Comparison of ENCODE assay signal across 32 cellular contexts in the genomic region with DNA sequence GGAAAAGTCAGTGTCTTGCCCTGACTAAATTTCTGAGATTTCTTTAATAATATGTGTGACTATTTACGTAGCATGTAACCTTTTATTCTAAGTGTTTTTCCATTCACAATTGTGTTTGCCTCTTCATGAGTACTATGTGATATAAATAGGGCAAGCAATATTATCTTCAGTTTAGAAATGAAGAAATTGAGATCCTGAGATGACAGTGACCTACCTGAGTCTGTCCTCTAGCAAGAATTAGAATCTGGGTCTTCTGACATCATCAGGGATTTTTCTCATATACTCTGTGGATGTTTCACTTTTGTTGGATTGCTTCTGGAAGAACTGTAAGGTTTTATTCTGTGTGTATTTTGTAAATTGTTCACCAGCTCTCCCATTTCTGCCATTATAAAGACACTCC.
"Had no signal": no experiment of that assay in that cellular context is flagged by ENCODE, and none has a peak within 500 bp of the region (broad histone marks: within the 10 kb centered on the region; RNA-seq: fewer than 3 reads in every experiment).

No MANE protein-coding gene starts in this region.

- DNase-seq: activated CD4-positive, alpha-beta memory T cell treated with anti-CD3 and anti-CD28 coated beads, Interleukin-2, amount 10 ng/mL, durations not matched to agents 7 days and 5 days; activated CD4-positive, alpha-beta T cell treated with anti-CD3 and anti-CD28 coated beads for 1 hour; activated CD4-positive, alpha-beta T cell treated with anti-CD3 and anti-CD28 coated beads for 48 hours; activated CD4-positive, CD25-positive, alpha-beta regulatory T cell; activated CD8-positive, alpha-beta memory T cell treated with anti-CD3 and anti-CD28 coated beads for 24 hours; activated CD8-positive, alpha-beta memory T cell treated with anti-CD3 and anti-CD28 coated beads, Interleukin-2, amount 10 ng/mL, durations not matched to agents 7 days and 5 days; activated CD8-positive, alpha-beta memory T cell treated with anti-CD3 and anti-CD28 coated beads, Interleukin-2, amount 50 U/mL, for 48 hours; activated effector memory CD4-positive, alpha-beta T cell treated with anti-CD3 and anti-CD28 coated beads, Interleukin-2, amount 50 U/mL, for 16 hours; activated naive CD4-positive, alpha-beta T cell; activated naive CD4-positive, alpha-beta T cell treated with anti-CD3 and anti-CD28 coated beads, Interleukin-2, amount 50 U/mL, for 16 hours; activated naive CD8-positive, alpha-beta T cell treated with anti-CD3 and anti-CD28 coated beads for 36 hours; activated T-cell treated with anti-CD3 and anti-CD28 coated beads, Interleukin-2, amount 50 U/mL, for 48 hours; amniotic stem cell; aorta; brain microvascular endothelial cell; central memory CD4-positive, alpha-beta T cell; NCI-H1092 treated with DMSO at 0.1 percent for 48 hours; NCI-H1417; NCI-H146; NCI-H187; NCI-H2029 treated with DMSO at 0.1 percent for 48 hours; NCI-H2107; NCI-H2171; NCI-H510A; NCI-H526; NCI-H748 treated with DMSO at 0.1 percent for 48 hours; NK-92 treated with Interleukin-12 subunit alpha and Interleukin-12 subunit beta, amount 100 ng/mL, for 24 hours; SHP77; SJCRH30; T1000; WERI-Rb-1 had no signal

- H3K27me3 Mint-ChIP-seq: activated CD4-positive, alpha-beta memory T cell treated with anti-CD3 and anti-CD28 coated beads, Interleukin-2, amount 10 ng/mL, durations not matched to agents 7 days and 5 days; activated CD8-positive, alpha-beta memory T cell treated with anti-CD3 and anti-CD28 coated beads, Interleukin-2, amount 10 ng/mL, durations not matched to agents 7 days and 5 days; activated naive CD8-positive, alpha-beta T cell treated with anti-CD3 and anti-CD28 coated beads for 36 hours had no signal

- H3K4me3 ChIP-seq: SJCRH30, SK-N-MC had no signal

- H3K9me3 ChIP-seq: SJCRH30 had no signal

- H3K27ac Mint-ChIP-seq: activated CD4-positive, alpha-beta memory T cell treated with anti-CD3 and anti-CD28 coated beads, Interleukin-2, amount 10 ng/mL, durations not matched to agents 7 days and 5 days; activated CD8-positive, alpha-beta memory T cell treated with anti-CD3 and anti-CD28 coated beads, Interleukin-2, amount 10 ng/mL, durations not matched to agents 7 days and 5 days; activated naive CD8-positive, alpha-beta T cell treated with anti-CD3 and anti-CD28 coated beads for 36 hours had no signal

- H3K9me3 Mint-ChIP-seq: activated CD4-positive, alpha-beta memory T cell treated with anti-CD3 and anti-CD28 coated beads, Interleukin-2, amount 10 ng/mL, durations not matched to agents 7 days and 5 days; activated naive CD8-positive, alpha-beta T cell treated with anti-CD3 and anti-CD28 coated beads for 36 hours had no signal

- H3K27me3 ChIP-seq: brain microvascular endothelial cell, SJCRH30 had no signal

- H3K36me3 ChIP-seq: brain microvascular endothelial cell, SJCRH30, WERI-Rb-1 had no signal

- H3K4me3 Mint-ChIP-seq: activated CD4-positive, alpha-beta memory T cell treated with anti-CD3 and anti-CD28 coated beads, Interleukin-2, amount 10 ng/mL, durations not matched to agents 7 days and 5 days; activated CD8-positive, alpha-beta memory T cell treated with anti-CD3 and anti-CD28 coated beads, Interleukin-2, amount 10 ng/mL, durations not matched to agents 7 days and 5 days; activated naive CD8-positive, alpha-beta T cell treated with anti-CD3 and anti-CD28 coated beads for 36 hours had no signal

- H3K27ac ChIP-seq: brain microvascular endothelial cell, SJCRH30, SK-N-MC, WERI-Rb-1 had no signal

- ATAC-seq: activated CD8-positive, alpha-beta memory T cell treated with anti-CD3 and anti-CD28 coated beads, Interleukin-2, amount 10 ng/mL, durations not matched to agents 7 days and 5 days had no signal

- H3K4me1 ChIP-seq: SJCRH30 had no signal

- H3K36me3 Mint-ChIP-seq: activated naive CD8-positive, alpha-beta T cell treated with anti-CD3 and anti-CD28 coated beads for 36 hours had no signal
